Comparison of ENCODE assay signal across 7 cellular contexts in genomic region chr1:39051193-39051850, GRCh38. TPM values are rescaled to one million over a fixed set of nuclear protein-coding genes. Genes with fewer than 3 reads are reported as not detected.
A peak's percentile ranks its signal among the peaks of the same experiment; 100 is the strongest.
DNase-seq lines count a peak whose midpoint lies in the region; ATAC-seq and TF ChIP-seq lines count a peak whose summit lies in the region.
"Not testable (repeated sequence)": the region's sequence is repeated elsewhere in the genome, so short reads cannot be mapped to it uniquely, and the experiment has no call there.

No MANE protein-coding gene starts in this region.

- H3F3A ChIP-seq in GM23248 (ENCODE audit: insufficient read depth): peaks cover 22% of the 10 kb centered on the region

- H3K4me1 ChIP-seq in CD4-positive, CD25-positive, alpha-beta regulatory T cell (ENCODE audit: control insufficient read depth, insufficient read depth, low read length, poor library complexity, severe bottlenecking): not testable (repeated sequence)
- H3K4me1 ChIP-seq in GM23248 (ENCODE audit: insufficient read depth) (peaks cover 18% of the 10 kb centered on the region), HUES64 (ENCODE audit: insufficient read depth, low read length) (peaks cover 18% of the 10 kb centered on the region), osteoblast (ENCODE audit: insufficient read depth, low read length) (peaks cover 15% of the 10 kb centered on the region)

- not testable (repeated sequence) for H3K79me2 ChIP-seq in GM23248 (ENCODE audit: insufficient read depth); osteoblast (ENCODE audit: insufficient read depth, low read length)

- not testable (repeated sequence) for H3K9me3 Mint-ChIP-seq in CD4-positive, CD25-positive, alpha-beta regulatory T cell; activated B cell treated with CpG ODN at 0.5 μM for 24 hours; chondrocyte (ENCODE audit: low read depth)

- peak overlapping the region in 2 of 3 donors; percentile 67 for H3K27ac Mint-ChIP-seq in CD4-positive, CD25-positive, alpha-beta regulatory T cell
- not testable (repeated sequence) for H3K27ac Mint-ChIP-seq in activated B cell treated with CpG ODN at 0.5 μM for 24 hours; chondrocyte (ENCODE audit: unreplicated experiment)

- CTCF ChIA-PET in activated B cell treated with CpG ODN at 0.5 μM for 24 hours (lab: Charles Lee): not testable (repeated sequence)

- H3K9ac ChIP-seq in GM23248; HUES64 (ENCODE audit: low read depth, low read length): not testable (repeated sequence)

- 89 to 96% methylated on average over 8 to 11 of the region's 11 CpGs for WGBS in GM23248 (ENCODE audit: low coverage in 1 of 2, low lambda C conversion rate in 2 of 2, missing lambda C conversion rate in 2 of 2), 2 experiments
- 87% methylated on average over 11 of the region's 11 CpGs for WGBS in HUES64

- not testable (repeated sequence) for H3K9me3 ChIP-seq in CD4-positive, CD25-positive, alpha-beta regulatory T cell (ENCODE audit: control insufficient read depth in 2 of 2, low read length in 2 of 2); GM23248 (ENCODE audit: low read depth); HUES64 (ENCODE audit: insufficient read depth, low read depth, low read length); osteoblast (ENCODE audit: low read depth, low read length)

- not testable (repeated sequence) for ATAC-seq in CD4-positive, CD25-positive, alpha-beta regulatory T cell (ENCODE audit: low read depth in 2 of 2); activated B cell treated with CpG ODN at 0.5 μM for 24 hours (ENCODE audit: low read depth)

- H4K20me1 ChIP-seq in GM23248 (ENCODE audit: insufficient read depth); osteoblast (ENCODE audit: insufficient read depth, low read length): not testable (repeated sequence)

- H3K4me3 Mint-ChIP-seq in CD4-positive, CD25-positive, alpha-beta regulatory T cell; chondrocyte (ENCODE audit: unreplicated experiment): not testable (repeated sequence)
- peak overlapping the region; percentile 8 for H3K4me3 Mint-ChIP-seq in activated B cell treated with CpG ODN at 0.5 μM for 24 hours

- in situ Hi-C loops in GM23248 (cut with MboI): not testable (repeated sequence)

- POLR2A ChIA-PET in activated B cell treated with CpG ODN at 0.5 μM for 24 hours (lab: Charles Lee): interaction anchor here (0.6 kb wide), 2 partner anchors 59 to 118 kb away, joined by 3 to 8 read pairs; no protein-coding TSS in a partner anchor

- DNase-seq in CD4-positive, CD25-positive, alpha-beta regulatory T cell: peak in 1 of 3 donors; percentile 34
- DNase-seq in GM23248 (peak; percentile 12), chondrocyte (ENCODE audit: low spot score) (peak; percentile 19), foreskin melanocyte (peak; percentile 2)
- DNase-seq in activated B cell treated with CpG ODN at 0.5 μM for 24 hours; osteoblast (ENCODE audit: insufficient read length, low spot score, missing footprints): not testable (repeated sequence)

- not testable (repeated sequence) for H3K27me3 ChIP-seq in CD4-positive, CD25-positive, alpha-beta regulatory T cell (ENCODE audit: control insufficient read depth, insufficient read depth, low read length); GM23248 (replicated peaks; ENCODE audit: insufficient read depth); HUES64 (ENCODE audit: insufficient read depth, low read length); osteoblast (ENCODE audit: insufficient read depth, low read length)

- peaks cover 5 to 18% (median 11%) of the 10 kb centered on the region in 4 donors for H3K4me1 Mint-ChIP-seq in CD4-positive, CD25-positive, alpha-beta regulatory T cell
- H3K4me1 Mint-ChIP-seq in activated B cell treated with CpG ODN at 0.5 μM for 24 hours (peaks cover 25% of the 10 kb centered on the region), chondrocyte (ENCODE audit: low read depth) (peaks cover 31% of the 10 kb centered on the region)

- H3K27me3 Mint-ChIP-seq in CD4-positive, CD25-positive, alpha-beta regulatory T cell; activated B cell treated with CpG ODN at 0.5 μM for 24 hours; chondrocyte (ENCODE audit: low read depth): not testable (repeated sequence)

- not testable (repeated sequence) for H3K9me2 ChIP-seq in GM23248 (ENCODE audit: insufficient read depth)

- H2AFZ ChIP-seq in GM23248; osteoblast (ENCODE audit: low read length): not testable (repeated sequence)

- H3K4me3 ChIP-seq in CD4-positive, CD25-positive, alpha-beta regulatory T cell (ENCODE audit: low read depth, low read length); GM23248; HUES64 (ENCODE audit: low read length); osteoblast (ENCODE audit: insufficient read depth, low read length): not testable (repeated sequence)

- H3K27ac ChIP-seq in CD4-positive, CD25-positive, alpha-beta regulatory T cell (ENCODE audit: insufficient read depth, low read length, poor library complexity, severe bottlenecking); GM23248; osteoblast (ENCODE audit: low read depth, low read length): not testable (repeated sequence)
- H3K27ac ChIP-seq in HUES64 (ENCODE audit: low read depth, low read length): peak overlapping the region; percentile 62; the same call in 1 of the 2 replicates

- not testable (repeated sequence) for H3K36me3 ChIP-seq in CD4-positive, CD25-positive, alpha-beta regulatory T cell (ENCODE audit: control insufficient read depth, insufficient read depth, low read length); GM23248 (ENCODE audit: low read depth); HUES64 (ENCODE audit: insufficient read depth, low read length); osteoblast (ENCODE audit: insufficient read depth, low read length)

- TF ChIP-seq CTCF in activated B cell treated with CpG ODN at 0.5 μM for 24 hours (IDR thresholded peaks at IDR 0.05): not testable (repeated sequence)
- peak; percentile 48 for TF ChIP-seq CTCF in chondrocyte (IDR thresholded peaks at IDR 0.05)
- TF ChIP-seq CTCF in osteoblast (IDR thresholded peaks at IDR 0.05; ENCODE audit: extremely low read depth, low read depth, low read length): peak; percentile 17

- not testable (repeated sequence) for H3K4me2 ChIP-seq in GM23248 (ENCODE audit: unreplicated experiment); osteoblast (ENCODE audit: insufficient read depth, low read length)

- intact Hi-C loops in activated B cell treated with CpG ODN at 0.5 μM for 24 hours (cut with micrococcal nuclease): not testable (repeated sequence)

- peaks cover 12% of the 10 kb centered on the region for H3K36me3 Mint-ChIP-seq in CD4-positive, CD25-positive, alpha-beta regulatory T cell
- not testable (repeated sequence) for H3K36me3 Mint-ChIP-seq in activated B cell treated with CpG ODN at 0.5 μM for 24 hours (ENCODE audit: low read depth); chondrocyte (ENCODE audit: low read depth)

RNA-seq across cellular contexts. Expression of gene NDUFS5, which starts 25.2 kb away (rescaled TPM):
- total RNA-seq in CD4-positive, CD25-positive, alpha-beta regulatory T cell: 101 TPM
- 100 to 1,000 TPM; 612 to 867 (median 641) TPM for polyA plus RNA-seq in CD4-positive, CD25-positive, alpha-beta regulatory T cell
- total RNA-seq in GM23248 (2014; rRNA removed; shearing (Covaris generic)): 257 and 319 TPM in 2 replicates
- polyA plus RNA-seq in GM23248 (2016; fragmentation: Nextera tagmentation; extraction: Ambion mirVana): 602 and 606 TPM in 2 replicates
- polyA plus RNA-seq in HUES64 (2013, experiment 1 of 2): 468 TPM
- polyA plus RNA-seq in HUES64 (2013, experiment 2 of 2): 484 TPM
- 79.3 and 81.3 TPM in 2 replicates for total RNA-seq in activated B cell treated with CpG ODN at 0.5 μM for 24 hours
- 148 to 181 TPM (median 149 TPM) in 3 replicates for total RNA-seq in chondrocyte
- 240 and 243 TPM in 2 replicates for total RNA-seq in osteoblast
